Comparison of ENCODE assay signal across 13 cellular contexts in genomic region chr1:187244623-187245022, GRCh38.
DNase-seq lines count a peak whose midpoint lies in the region; ATAC-seq and TF ChIP-seq lines count a peak whose summit lies in the region.
"Had no signal": no experiment of that assay in that cellular context is flagged by ENCODE, and none has a peak within 500 bp of the region (broad histone marks: within the 10 kb centered on the region; RNA-seq: fewer than 3 reads in every experiment).

No MANE protein-coding gene starts in this region.

- H3K27ac Mint-ChIP-seq in Caco-2 (ENCODE audit: unreplicated experiment), result no peak overlapping the region
- H3K27ac Mint-ChIP-seq: CD8-positive, alpha-beta memory T cell; progenitor cell of endocrine pancreas had no signal

- intact Hi-C loops in spleen (cut with DNase I; ENCODE audit: low total_unique reads) (no loop called here), Caco-2 (cut with micrococcal nuclease; ENCODE audit: unreplicated experiment) (no loop called here)

- in situ Hi-C loops in astrocyte of the spinal cord (cut with HindIII; ENCODE audit: low sequenced_read_pairs), result no loop called here

- no TSS peak for BruUV-seq in Caco-2 (replicated peaks; lab: Mats Ljungman, UMichigan)

- H3K4me1 ChIP-seq in spleen, result no peaks in the 10 kb centered on the region
- no peaks in the 10 kb centered on the region for H3K4me1 ChIP-seq in Caco-2

- H3K4me3 ChIP-seq in astrocyte of the spinal cord (ENCODE audit: low read depth, low read length) (no peak overlapping the region), spleen (no peak overlapping the region), Caco-2 (ENCODE audit: low read depth, low read length) (no peak overlapping the region)
- H3K4me3 ChIP-seq: lung had no signal

- CTCF ChIA-PET in Caco-2 (lab: Charles Lee), result no interaction called here

- no peaks in the 10 kb centered on the region for H3K27me3 Mint-ChIP-seq in Caco-2 (ENCODE audit: insufficient read depth, unreplicated experiment)
- H3K27me3 Mint-ChIP-seq: CD8-positive, alpha-beta memory T cell; progenitor cell of endocrine pancreas had no signal

- WGBS in spleen, 5 donors, result 34 to 59% (median 38%) methylated on average over 4 of the region's 4 CpGs

- H3K9me3 ChIP-seq in spleen (peaks cover 0 to 10% (median 0%) of the 10 kb centered on the region in 8 donors), Caco-2 (no peaks in the 10 kb centered on the region)

- no peak overlapping the region for H3K4me3 Mint-ChIP-seq in Caco-2 (ENCODE audit: unreplicated experiment)
- H3K4me3 Mint-ChIP-seq: CD8-positive, alpha-beta memory T cell had no signal

- no peaks in the 10 kb centered on the region for H3K4me1 Mint-ChIP-seq in Caco-2 (ENCODE audit: low read depth, unreplicated experiment)
- H3K4me1 Mint-ChIP-seq: CD8-positive, alpha-beta memory T cell had no signal

- TF ChIP-seq POLR2A in spleen (IDR thresholded peaks at IDR 0.05), result no peak

- TF ChIP-seq CTCF in astrocyte of the spinal cord (IDR thresholded peaks at IDR 0.05; ENCODE audit: low read depth, low read length) (no peak), spleen (IDR thresholded peaks at IDR 0.05 in 8 of 11, conservative IDR thresholded peaks at IDR 0.05 in 3 of 11) (no peak), Caco-2 (IDR thresholded peaks at IDR 0.05; ENCODE audit: insufficient read depth in 1 of 2, low read depth in 1 of 2, low read length in 1 of 2, severe bottlenecking in 1 of 2, unreplicated experiment in 1 of 2) (no peak)

- no peaks in the 10 kb centered on the region for H3K36me3 Mint-ChIP-seq in Caco-2 (ENCODE audit: insufficient read depth, unreplicated experiment)
- H3K36me3 Mint-ChIP-seq: CD8-positive, alpha-beta memory T cell had no signal

- H3K27me3 ChIP-seq in spleen (replicated peaks in 1 of 7) (no peaks in the 10 kb centered on the region), Caco-2 (replicated peaks; ENCODE audit: control insufficient read depth, insufficient read depth, low read length) (no peaks in the 10 kb centered on the region)

- no peak overlapping the region for H3K27ac ChIP-seq in spleen

- DNase-seq in NCI-H2171 treated with DMSO at 0.1 percent for 48 hours (lab: John Stamatoyannopoulos, UW), result peak; percentile 88
- peak; percentile 43 for DNase-seq in astrocyte of the spinal cord (ENCODE audit: low read depth, low spot score)
- DNase-seq in pons (ENCODE audit: low spot score), result peak; percentile 16
- no peak for DNase-seq in NCI-H146 treated with DMSO at 0.1 percent for 48 hours (lab: John Stamatoyannopoulos, UW; ENCODE audit: unreplicated experiment)
- no peak for DNase-seq in spleen
- no peak for DNase-seq in Caco-2
- DNase-seq: activated CD4-positive, CD25-positive, alpha-beta regulatory T cell; CD8-positive, alpha-beta memory T cell; IMR-90 had no signal

- H3K36me3 ChIP-seq in spleen (no peaks in the 10 kb centered on the region), Caco-2 (ENCODE audit: control insufficient read depth, insufficient read depth, low read length) (no peaks in the 10 kb centered on the region)

- POLR2A ChIA-PET in Caco-2 (lab: Charles Lee), result no interaction called here

- peak; percentile 47 for ATAC-seq in GM19438 (IDR thresholded peaks at IDR 0.05; ENCODE audit: low read depth, unreplicated experiment)
- ATAC-seq: Panc1 had no signal

- H3K9me3 Mint-ChIP-seq in Caco-2 (ENCODE audit: unreplicated experiment), result no peaks in the 10 kb centered on the region

Comparison
In these comparisons a context has a peak if more than half of its experiments do, and no peak if none do; other contexts are left out.
1. DNase-seq: peak in NCI-H2171 treated with DMSO at 0.1 percent for 48 hours (single experiment), astrocyte of the spinal cord (single experiment) and pons (single experiment); none in NCI-H146 treated with DMSO at 0.1 percent for 48 hours (single experiment), spleen (single experiment) and Caco-2 (0 of 2).